Comparison of ENCODE assay signal across 2 cellular contexts in genomic region chr5:181200816-181201215, GRCh38.
TF ChIP-seq lines count a peak whose summit lies in the region.

No MANE protein-coding gene starts in this region.

TF ChIP-seq in HCT116, 20 proteins besides CTCF, POLR2A, EP300 and RAD21:
- TF ChIP-seq SP1 (IDR thresholded peaks at IDR 0.05; ENCODE audit: low read depth) (no peak), TCF7L2 (IDR thresholded peaks at IDR 0.05; ENCODE audit: borderline replicate concordance, extremely low read depth, insufficient read depth, insufficient read length) (no peak), EGR1 (IDR thresholded peaks at IDR 0.05; ENCODE audit: low read depth) (no peak), FOSL1 (IDR thresholded peaks at IDR 0.05; ENCODE audit: low read depth) (no peak), SRF (IDR thresholded peaks at IDR 0.05; ENCODE audit: low read depth) (no peak), REST (IDR thresholded peaks at IDR 0.05; ENCODE audit: low read depth) (no peak), YY1 (IDR thresholded peaks at IDR 0.05; ENCODE audit: extremely low read depth, insufficient replicate concordance, low read depth, low read length) (no peak), MAX (IDR thresholded peaks at IDR 0.05) (no peak), ZBTB33 (IDR thresholded peaks at IDR 0.05; ENCODE audit: extremely low read depth, insufficient replicate concordance, low read length) (no peak), ZNF274 (IDR thresholded peaks at IDR 0.05; ENCODE audit: low read depth, low read length) (no peak), CBX3 (IDR thresholded peaks at IDR 0.05; ENCODE audit: low read depth) (no peak), CEBPB (IDR thresholded peaks at IDR 0.05; ENCODE audit: low read depth) (no peak), ATF3 (IDR thresholded peaks at IDR 0.05) (no peak), ZFX (IDR thresholded peaks at IDR 0.05) (no peak)

TF ChIP-seq in K562, 482 proteins besides CTCF, POLR2A, EP300 and RAD21:
- TF ChIP-seq KLF1 (tag; IDR thresholded peaks at IDR 0.05), result 0 out of 2 replicates have a peak, but pooled peaks have one; percentile 10
- no peak for TF ChIP-seq HCFC1 (IDR thresholded peaks at IDR 0.05; ENCODE audit: low read depth, low read length)
